11 cellular contexts compared by ENCODE assay signal in genomic region chr4:139951051-139951450, GRCh38.
DNase-seq lines count a peak whose midpoint lies in the region; ATAC-seq and TF ChIP-seq lines count a peak whose summit lies in the region.
"Had no signal": no experiment of that assay in that cellular context is flagged by ENCODE, and none has a peak within 500 bp of the region (broad histone marks: within the 10 kb centered on the region; RNA-seq: fewer than 3 reads in every experiment).

No MANE protein-coding gene starts in this region.

- TF ChIP-seq CTCF in activated CD8-positive, alpha-beta T cell treated with anti-CD3 and anti-CD28 coated beads for 36 hours (IDR thresholded peaks at IDR 0.05), result no peak
- no peak for TF ChIP-seq CTCF in coronary artery (IDR thresholded peaks at IDR 0.05)

- peaks cover 3% of the 10 kb centered on the region for H3K9me3 Mint-ChIP-seq in activated CD8-positive, alpha-beta T cell treated with anti-CD3 and anti-CD28 coated beads for 36 hours

- H3K4me1 Mint-ChIP-seq in activated CD8-positive, alpha-beta T cell treated with anti-CD3 and anti-CD28 coated beads for 36 hours (ENCODE audit: low read depth), result peaks cover 31% of the 10 kb centered on the region

- H3K4me3 Mint-ChIP-seq in activated CD8-positive, alpha-beta T cell treated with anti-CD3 and anti-CD28 coated beads for 36 hours, result peak overlapping the region; percentile 23

- no peaks in the 10 kb centered on the region for H3K36me3 Mint-ChIP-seq in activated CD8-positive, alpha-beta T cell treated with anti-CD3 and anti-CD28 coated beads for 36 hours (ENCODE audit: low read depth)

- DNase-seq in CMK (ENCODE audit: low read depth) (peak; percentile 20), left lobe of liver (ENCODE audit: low spot score) (no peak), retina (no peak), NCI-H1436 (lab: John Stamatoyannopoulos, UW) (no peak), DMS 273 (lab: John Stamatoyannopoulos, UW; ENCODE audit: unreplicated experiment) (no peak), coronary artery (ENCODE audit: low spot score) (no peak)
- DNase-seq in activated CD8-positive, alpha-beta T cell treated with anti-CD3 and anti-CD28 coated beads for 36 hours, result peak; percentile 62
- DNase-seq: NCI-H774, pancreas, testis had no signal

- peak; percentile 8 for ATAC-seq in HG02798 (IDR thresholded peaks at IDR 0.05; ENCODE audit: poor library complexity, unreplicated experiment)
- peak; percentile 71 for ATAC-seq in activated CD8-positive, alpha-beta T cell treated with anti-CD3 and anti-CD28 coated beads for 36 hours
- peak; percentile 24 for ATAC-seq in left lobe of liver

- no peak overlapping the region for H3K27ac ChIP-seq in coronary artery
- H3K27ac ChIP-seq: pancreas, testis had no signal

- CTCF ChIA-PET in activated CD8-positive, alpha-beta T cell treated with anti-CD3 and anti-CD28 coated beads for 36 hours (lab: Charles Lee), result interaction anchor here (0.7 kb wide), 2 partner anchors 298 to 303 kb away, joined by 3 read pairs; no protein-coding TSS in a partner anchor

- H3K4me3 ChIP-seq in coronary artery, result no peak overlapping the region
- H3K4me3 ChIP-seq: pancreas, testis had no signal

- peak overlapping the region; percentile 86 for H3K27ac Mint-ChIP-seq in activated CD8-positive, alpha-beta T cell treated with anti-CD3 and anti-CD28 coated beads for 36 hours

- POLR2A ChIA-PET in activated CD8-positive, alpha-beta T cell treated with anti-CD3 and anti-CD28 coated beads for 36 hours (lab: Charles Lee), result interaction anchor here (1.3 to 1.4 kb wide), 2 partner anchors 19 to 26 kb away, joined by 3 read pairs; no protein-coding TSS in a partner anchor

- intact Hi-C loops in activated CD8-positive, alpha-beta T cell treated with anti-CD3 and anti-CD28 coated beads for 36 hours (cut with micrococcal nuclease), result loop anchor here (2.0 kb wide), 1 partner anchor 78 kb away; no protein-coding TSS in a partner anchor

- peaks cover 7% of the 10 kb centered on the region for H3K27me3 Mint-ChIP-seq in activated CD8-positive, alpha-beta T cell treated with anti-CD3 and anti-CD28 coated beads for 36 hours

Comparison
In these comparisons a context has a peak if more than half of its experiments do, and no peak if none do; other contexts are left out.
1. DNase-seq: peak in CMK (single experiment) and activated CD8-positive, alpha-beta T cell treated with anti-CD3 and anti-CD28 coated beads for 36 hours (single experiment); none in left lobe of liver (single experiment), retina (single experiment), NCI-H1436 (single experiment), DMS 273 (single experiment) and coronary artery (single experiment).
2. ATAC-seq: peak in every context shown above with its lines; median percentile 71 in activated CD8-positive, alpha-beta T cell treated with anti-CD3 and anti-CD28 coated beads for 36 hours; 24 in left lobe of liver; 8 in HG02798.